Comparison of ENCODE assay signal across 9 cellular contexts in the genomic region with DNA sequence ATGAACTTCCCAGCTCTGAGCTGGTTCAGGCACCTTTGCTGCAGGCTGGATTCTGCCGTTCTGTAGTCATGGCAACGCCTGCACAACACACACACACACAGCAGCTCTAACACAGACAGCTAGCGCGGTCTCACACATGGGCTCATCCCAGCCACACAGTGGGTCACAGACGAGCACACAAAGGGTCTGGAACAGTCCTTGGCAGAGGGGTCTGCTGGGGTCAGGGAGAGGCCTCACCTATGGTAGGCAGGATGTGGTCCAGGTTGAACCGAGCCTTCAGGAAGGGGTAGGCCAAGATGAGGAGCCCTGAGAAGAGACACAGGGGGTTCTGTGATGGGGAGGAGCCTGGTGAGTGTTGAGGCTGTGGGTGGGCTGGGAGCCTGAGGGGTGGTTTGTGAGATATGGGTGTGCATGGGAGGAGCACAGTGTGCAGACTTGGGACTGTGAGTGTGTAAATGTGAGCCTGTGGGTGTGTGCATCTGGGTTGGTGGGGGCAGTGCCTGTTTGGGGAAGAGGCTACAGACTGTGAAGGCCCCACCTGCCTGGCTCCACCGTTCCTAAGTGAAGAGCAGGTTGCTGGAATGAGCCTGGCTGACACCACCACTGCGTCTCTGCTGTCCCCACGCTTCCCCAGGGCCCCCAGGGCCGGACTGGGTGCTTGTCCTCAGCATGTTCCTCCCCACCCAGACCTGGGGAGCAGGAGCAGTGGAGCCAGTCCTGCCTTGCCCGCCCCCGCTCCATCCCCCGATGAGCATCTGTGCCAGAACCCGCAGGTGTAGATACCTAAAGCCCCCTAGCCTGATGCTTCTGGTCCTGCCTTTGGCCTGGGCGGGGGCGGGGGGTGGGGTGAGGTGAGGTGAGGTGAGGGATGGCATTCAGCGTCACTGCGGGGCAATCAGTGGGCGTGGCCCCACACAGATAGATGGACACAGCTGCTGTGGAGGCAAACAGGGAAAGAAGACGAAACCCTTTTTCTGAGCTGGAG. TPM values are rescaled to one million over a fixed set of nuclear protein-coding genes. Genes with fewer than 3 reads are reported as not detected.
DNase-seq lines count a peak whose midpoint lies in the region; ATAC-seq lines count a peak whose summit lies in the region.
"Had no signal": no experiment of that assay in that cellular context is flagged by ENCODE, and none has a peak within 500 bp of the region (broad histone marks: within the 10 kb centered on the region; RNA-seq: fewer than 3 reads in every experiment).

No MANE protein-coding gene starts in this region.

- H3K4me2 ChIP-seq in mesendoderm (ENCODE audit: low read length): no peak overlapping the region

- H2BK15ac ChIP-seq in mesendoderm (replicated peaks; ENCODE audit: low read depth): no peak overlapping the region

- no peak overlapping the region for H4K8ac ChIP-seq in mesendoderm (ENCODE audit: low read depth, low read length)

- H3K79me1 ChIP-seq in mesendoderm (ENCODE audit: low read length): no peaks in the 10 kb centered on the region

- no peaks in the 10 kb centered on the region for H3K79me2 ChIP-seq in mesendoderm (ENCODE audit: control insufficient read depth, insufficient read depth, low read length)

- ATAC-seq in HG03469 (IDR thresholded peaks at IDR 0.05; ENCODE audit: unreplicated experiment) (no peak), GM21529 (IDR thresholded peaks at IDR 0.05; ENCODE audit: unreplicated experiment) (no peak)

- no peak overlapping the region for H3K27ac ChIP-seq in mesendoderm (ENCODE audit: low read depth, low read length)
- H3K27ac ChIP-seq: tibial artery had no signal

- H2BK5ac ChIP-seq in mesendoderm (ENCODE audit: low read length): no peak overlapping the region

- no peak overlapping the region for H3K18ac ChIP-seq in mesendoderm (ENCODE audit: low read length)

- H3K4me3 ChIP-seq in adipocyte (ENCODE audit: low read length): no peak overlapping the region
- no peak overlapping the region for H3K4me3 ChIP-seq in mesendoderm (ENCODE audit: low read length)
- H3K4me3 ChIP-seq: tibial artery had no signal

- no peak overlapping the region for H3K23ac ChIP-seq in mesendoderm (ENCODE audit: low read length)

- DNase-seq in NCI-H1092 treated with DMSO at 0.1 percent for 48 hours (lab: John Stamatoyannopoulos, UW) (peak; percentile 2), NCI-H1092 (lab: John Stamatoyannopoulos, UW) (no peak), NCI-H526 (lab: John Stamatoyannopoulos, UW) (peak; percentile 51 to 64), adipocyte (ENCODE audit: low read depth) (peak; percentile 39), mesendoderm (peak; percentile 87), T1000 (lab: John Stamatoyannopoulos, UW) (no peak)

- H3K27me3 ChIP-seq in adipocyte (replicated peaks; ENCODE audit: control insufficient read depth, insufficient read depth, low read length) (peaks cover 74% of the 10 kb centered on the region), mesendoderm (ENCODE audit: insufficient read depth, low read length, poor library complexity) (peaks cover under 1% of the 10 kb centered on the region)

- H3K4ac ChIP-seq in mesendoderm (ENCODE audit: low read depth, low read length): no peak overlapping the region

- no peaks in the 10 kb centered on the region for H3K9me3 ChIP-seq in adipocyte (ENCODE audit: control insufficient read depth, low read length)
- H3K9me3 ChIP-seq: tibial artery had no signal

- no peak overlapping the region for H4K5ac ChIP-seq in mesendoderm (ENCODE audit: low read length)

- H3K4me1 ChIP-seq in adipocyte (ENCODE audit: control insufficient read depth, insufficient read depth, low read length): no peaks in the 10 kb centered on the region
- no peaks in the 10 kb centered on the region for H3K4me1 ChIP-seq in mesendoderm (ENCODE audit: control insufficient read depth, low read depth, low read length)
- H3K4me1 ChIP-seq: tibial artery had no signal

- H3K56ac ChIP-seq in mesendoderm (ENCODE audit: low read length): no peak overlapping the region

- no peaks in the 10 kb centered on the region for H3K36me3 ChIP-seq in adipocyte (ENCODE audit: control insufficient read depth, insufficient read depth, low read length, severe bottlenecking)
- H3K36me3 ChIP-seq in mesendoderm (ENCODE audit: control insufficient read depth, insufficient read depth, low read length): no peaks in the 10 kb centered on the region
- H3K36me3 ChIP-seq: tibial artery had no signal

- H2BK120ac ChIP-seq in mesendoderm (ENCODE audit: low read depth, low read length): no peak overlapping the region

- WGBS in mesendoderm (ENCODE audit: extremely low coverage, insufficient coverage, low lambda C conversion rate): no CpG with 5 or more reads among the region's 20 CpGs

- H2AK5ac ChIP-seq in mesendoderm (ENCODE audit: low read length): no peak overlapping the region

- H3K9ac ChIP-seq in adipocyte (ENCODE audit: low read length) (no peak overlapping the region), mesendoderm (ENCODE audit: low read length) (no peak overlapping the region)

RNA-seq across cellular contexts. Expression of gene KNCN, which starts 1.5 kb away (rescaled TPM):
- not detected for polyA plus RNA-seq in mesendoderm (2013, experiment 1 of 2)
- polyA plus RNA-seq in mesendoderm (2013, experiment 2 of 2): not detected

RNA-seq across cellular contexts. Expression of gene MKNK1, which starts 54.1 kb away (rescaled TPM):
- polyA plus RNA-seq in mesendoderm (2013, experiment 1 of 2): 17.3 TPM
- 16.2 TPM for polyA plus RNA-seq in mesendoderm (2013, experiment 2 of 2)

Comparison
In these comparisons a context has a peak if more than half of its experiments do, and no peak if none do; other contexts are left out.
1. DNase-seq: peak in NCI-H1092 treated with DMSO at 0.1 percent for 48 hours (single experiment), NCI-H526 (2 of 2), adipocyte (single experiment) and mesendoderm (single experiment); none in NCI-H1092 (single experiment) and T1000 (single experiment).